In the genomic region with DNA sequence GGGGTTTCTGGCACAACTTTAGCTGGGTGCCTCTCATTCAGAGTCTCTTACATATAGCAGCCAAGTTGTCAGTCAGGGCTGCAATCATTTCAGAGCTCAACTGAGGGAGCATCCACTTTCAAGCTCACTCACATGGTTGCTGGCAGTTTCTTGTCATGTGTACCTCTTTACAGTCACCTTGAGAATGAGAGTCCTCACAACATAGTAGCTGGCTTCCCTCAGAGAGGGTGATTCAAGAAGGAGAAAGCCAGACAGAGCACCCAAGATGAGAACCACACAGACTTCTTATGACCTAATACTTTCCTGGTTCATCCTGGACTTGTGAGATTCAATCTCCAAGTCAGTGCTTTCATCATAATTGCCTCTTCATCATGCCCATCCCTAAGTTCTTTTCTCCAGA, we compare ENCODE assay signal across 23 cellular contexts. TPM values are rescaled to one million over a fixed set of nuclear protein-coding genes. Genes with fewer than 3 reads are reported as not detected.
DNase-seq lines count a peak whose midpoint lies in the region; ATAC-seq lines count a peak whose summit lies in the region.
"Had no signal": no experiment of that assay in that cellular context is flagged by ENCODE, and none has a peak within 500 bp of the region (broad histone marks: within the 10 kb centered on the region; RNA-seq: fewer than 3 reads in every experiment).

No MANE protein-coding gene starts in this region.

- peak; percentile 6 for DNase-seq in activated CD4-positive, alpha-beta T cell treated with anti-CD3 and anti-CD28 coated beads for 36 hours
- DNase-seq in activated CD4-positive, alpha-beta T cell treated with anti-CD3 and anti-CD28 coated beads, Interleukin-2, amount 50 U/mL, for 4 hours, result no peak
- no peak for DNase-seq in activated naive CD4-positive, alpha-beta T cell treated with anti-CD3 and anti-CD28 coated beads, Interleukin-2, amount 50 U/mL, for 16 hours
- DNase-seq in Ammon's horn (ENCODE audit: low spot score) (peak; percentile 8), AG20443 (ENCODE audit: low spot score) (no peak), aorta (no peak)
- DNase-seq: 8988T; ACHN; CD4-positive, CD25-positive, alpha-beta regulatory T cell; H9; NCI-H1048; NCI-H1417; NCI-H1694; NCI-H2029 treated with DMSO at 0.1 percent for 48 hours; NCI-H446 treated with DMSO at 0.1 percent for 48 hours; NCI-H526; Right ventricle myocardium superior; RPMI8226 had no signal

- no peaks in the 10 kb centered on the region for H3K36me3 ChIP-seq in aorta (ENCODE audit: control insufficient read depth in 1 of 2, insufficient read depth in 2 of 2, low read length in 1 of 2)
- H3K36me3 ChIP-seq: BLaER1 had no signal

- H3K36me3 Mint-ChIP-seq in activated CD4-positive, alpha-beta T cell treated with anti-CD3 and anti-CD28 coated beads for 36 hours (ENCODE audit: low read depth), result no peaks in the 10 kb centered on the region
- no peaks in the 10 kb centered on the region for H3K36me3 Mint-ChIP-seq in activated naive CD4-positive, alpha-beta T cell treated with anti-CD3 and anti-CD28 coated beads, Interleukin-2, amount 50 U/mL, for 24 hours
- H3K36me3 Mint-ChIP-seq in activated T-helper 17 cell treated with anti-CD3 and anti-CD28 coated beads, Interleukin-2, amount 50 U/mL, for 72 hours (ENCODE audit: low read depth), result no peaks in the 10 kb centered on the region
- H3K36me3 Mint-ChIP-seq: CD4-positive, CD25-positive, alpha-beta regulatory T cell had no signal

- H3K4me1 ChIP-seq in aorta (ENCODE audit: control insufficient read depth in 1 of 2, insufficient read depth in 2 of 2, low read length in 2 of 2), result no peaks in the 10 kb centered on the region
- H3K4me1 ChIP-seq: BLaER1 had no signal

- H3K4me3 Mint-ChIP-seq in activated CD4-positive, alpha-beta T cell treated with anti-CD3 and anti-CD28 coated beads for 36 hours, result no peak overlapping the region
- no peak overlapping the region for H3K4me3 Mint-ChIP-seq in activated naive CD4-positive, alpha-beta T cell treated with anti-CD3 and anti-CD28 coated beads, Interleukin-2, amount 50 U/mL, for 24 hours
- H3K4me3 Mint-ChIP-seq in activated T-helper 17 cell treated with anti-CD3 and anti-CD28 coated beads, Interleukin-2, amount 50 U/mL, for 72 hours, result no peak overlapping the region
- H3K4me3 Mint-ChIP-seq: CD4-positive, CD25-positive, alpha-beta regulatory T cell; GM23338; H9 had no signal

- POLR2A ChIA-PET in activated CD4-positive, alpha-beta T cell treated with anti-CD3 and anti-CD28 coated beads for 36 hours (lab: Charles Lee), result interaction anchor here (0.6 kb wide), 1 partner anchor 524 kb away, joined by 5 read pairs; no protein-coding TSS in a partner anchor

- H3K9me3 Mint-ChIP-seq in activated CD4-positive, alpha-beta T cell treated with anti-CD3 and anti-CD28 coated beads for 36 hours (ENCODE audit: low read depth), result peaks cover 2% of the 10 kb centered on the region
- H3K9me3 Mint-ChIP-seq in activated naive CD4-positive, alpha-beta T cell treated with anti-CD3 and anti-CD28 coated beads, Interleukin-2, amount 50 U/mL, for 24 hours, result peaks cover 7% of the 10 kb centered on the region
- peaks cover 4% of the 10 kb centered on the region for H3K9me3 Mint-ChIP-seq in activated T-helper 17 cell treated with anti-CD3 and anti-CD28 coated beads, Interleukin-2, amount 50 U/mL, for 72 hours
- H3K9me3 Mint-ChIP-seq: GM23338, H9 had no signal

- H3K27ac Mint-ChIP-seq in activated CD4-positive, alpha-beta T cell treated with anti-CD3 and anti-CD28 coated beads for 36 hours, result no peak overlapping the region
- peak overlapping the region; percentile 0 for H3K27ac Mint-ChIP-seq in activated naive CD4-positive, alpha-beta T cell treated with anti-CD3 and anti-CD28 coated beads, Interleukin-2, amount 50 U/mL, for 24 hours
- H3K27ac Mint-ChIP-seq in activated T-helper 17 cell treated with anti-CD3 and anti-CD28 coated beads, Interleukin-2, amount 50 U/mL, for 72 hours, result no peak overlapping the region
- H3K27ac Mint-ChIP-seq: CD4-positive, CD25-positive, alpha-beta regulatory T cell; GM23338; H9 had no signal

- no peak overlapping the region for H3K27ac ChIP-seq in aorta (ENCODE audit: low read depth in 1 of 2, low read length in 2 of 2)
- H3K27ac ChIP-seq: BLaER1 had no signal

- CTCF ChIA-PET in activated CD4-positive, alpha-beta T cell treated with anti-CD3 and anti-CD28 coated beads for 36 hours (lab: Charles Lee), result interaction anchor here (0.5 to 1.3 kb wide), 3 partner anchors 34 to 693 kb away, joined by 3 to 4 read pairs (median 3); no protein-coding TSS in a partner anchor

- peak; percentile 73 for ATAC-seq in activated CD4-positive, alpha-beta T cell treated with anti-CD3 and anti-CD28 coated beads for 36 hours
- peak; percentile 76 for ATAC-seq in activated T-helper 17 cell treated with anti-CD3 and anti-CD28 coated beads, Interleukin-2, amount 50 U/mL, for 72 hours (replicated peaks)
- ATAC-seq in aorta (ENCODE audit: low FRiP score), result no peak
- ATAC-seq: GM23338 had no signal

- no peak overlapping the region for H3K4me3 ChIP-seq in aorta (ENCODE audit: low read length in 2 of 2)
- H3K4me3 ChIP-seq: BLaER1, GM23338 had no signal

- intact Hi-C loops in activated CD4-positive, alpha-beta T cell treated with anti-CD3 and anti-CD28 coated beads for 36 hours (cut with DNase I, micrococcal nuclease), result no loop called here
- intact Hi-C loops in aorta (cut with DNase I), result no loop called here

- peaks cover 3% of the 10 kb centered on the region for H3K9me3 ChIP-seq in aorta (ENCODE audit: control insufficient read depth, low read length)
- H3K9me3 ChIP-seq: BLaER1 had no signal

- H3K27me3 ChIP-seq in aorta (ENCODE audit: control insufficient read depth in 1 of 2, insufficient read depth in 2 of 2, low read length in 1 of 2), result no peaks in the 10 kb centered on the region
- H3K27me3 ChIP-seq: BLaER1 had no signal

- no peaks in the 10 kb centered on the region for H3K4me1 Mint-ChIP-seq in activated CD4-positive, alpha-beta T cell treated with anti-CD3 and anti-CD28 coated beads for 36 hours
- no peaks in the 10 kb centered on the region for H3K4me1 Mint-ChIP-seq in activated naive CD4-positive, alpha-beta T cell treated with anti-CD3 and anti-CD28 coated beads, Interleukin-2, amount 50 U/mL, for 24 hours
- H3K4me1 Mint-ChIP-seq in activated T-helper 17 cell treated with anti-CD3 and anti-CD28 coated beads, Interleukin-2, amount 50 U/mL, for 72 hours, result no peaks in the 10 kb centered on the region
- H3K4me1 Mint-ChIP-seq: CD4-positive, CD25-positive, alpha-beta regulatory T cell had no signal

- H3K27me3 Mint-ChIP-seq in activated CD4-positive, alpha-beta T cell treated with anti-CD3 and anti-CD28 coated beads for 36 hours, result no peaks in the 10 kb centered on the region
- no peaks in the 10 kb centered on the region for H3K27me3 Mint-ChIP-seq in activated naive CD4-positive, alpha-beta T cell treated with anti-CD3 and anti-CD28 coated beads, Interleukin-2, amount 50 U/mL, for 24 hours
- H3K27me3 Mint-ChIP-seq in activated T-helper 17 cell treated with anti-CD3 and anti-CD28 coated beads, Interleukin-2, amount 50 U/mL, for 72 hours, result no peaks in the 10 kb centered on the region

RNA-seq across cellular contexts. Expression of gene DPT, which starts 57.2 kb away (rescaled TPM):
- total RNA-seq in activated CD4-positive, alpha-beta T cell treated with anti-CD3 and anti-CD28 coated beads for 36 hours, result not detected
- total RNA-seq in activated T-helper 17 cell treated with anti-CD3 and anti-CD28 coated beads, Interleukin-2, amount 50 U/mL, for 72 hours, result not detected
- 10 to 100 TPM; 32.5 to 73.2 TPM for total RNA-seq in aorta
- polyA plus RNA-seq in aorta, result 10 to 100 TPM; 41.2 to 56.5 TPM
- total RNA-seq: CD4-positive, CD25-positive, alpha-beta regulatory T cell; GM23338; H9; HT-29 had no signal
- polyA plus RNA-seq: CD4-positive, CD25-positive, alpha-beta regulatory T cell; GM23338 had no signal

Comparison
In these comparisons a context has a peak if more than half of its experiments do, and no peak if none do; other contexts are left out.
1. DNase-seq: peak in activated CD4-positive, alpha-beta T cell treated with anti-CD3 and anti-CD28 coated beads for 36 hours (single experiment) and Ammon's horn (single experiment); none in activated CD4-positive, alpha-beta T cell treated with anti-CD3 and anti-CD28 coated beads, Interleukin-2, amount 50 U/mL, for 4 hours (0 of 2), activated naive CD4-positive, alpha-beta T cell treated with anti-CD3 and anti-CD28 coated beads, Interleukin-2, amount 50 U/mL, for 16 hours (single experiment), AG20443 (single experiment) and aorta (0 of 2).
2. RNA of gene DPT, which starts 57.2 kb away (total RNA-seq): 32.5 to 73.2 TPM in aorta; not detected in activated CD4-positive, alpha-beta T cell treated with anti-CD3 and anti-CD28 coated beads for 36 hours and not detected in activated T-helper 17 cell treated with anti-CD3 and anti-CD28 coated beads, Interleukin-2, amount 50 U/mL, for 72 hours; every median in the first group is over 10 times any median in the second.